ENCODE assay signal across 22 cellular contexts in the genomic region with DNA sequence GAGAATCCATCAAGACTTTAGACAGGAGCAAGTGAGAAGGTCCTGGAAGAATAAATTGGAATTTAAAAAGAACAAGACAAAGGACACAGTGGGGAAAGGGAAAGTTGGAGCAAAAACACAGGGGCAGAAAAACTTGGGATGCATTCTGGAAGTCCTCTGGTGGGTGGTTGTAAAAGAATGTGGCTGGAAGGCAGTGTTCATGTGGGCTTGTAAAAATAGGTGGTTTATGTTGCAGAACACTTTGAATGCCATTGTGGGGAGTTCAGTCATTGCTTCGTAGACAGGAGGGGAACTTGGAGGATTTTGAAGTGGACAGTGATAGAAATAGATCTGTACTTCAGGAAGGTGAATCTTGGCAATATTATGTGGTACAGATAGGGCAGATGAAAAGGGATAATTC. TPM values are rescaled to one million over a fixed set of nuclear protein-coding genes. Genes with fewer than 3 reads are reported as not detected.
DNase-seq lines count a peak whose midpoint lies in the region; ATAC-seq and TF ChIP-seq lines count a peak whose summit lies in the region.
"Had no signal": no experiment of that assay in that cellular context is flagged by ENCODE, and none has a peak within 500 bp of the region (broad histone marks: within the 10 kb centered on the region; RNA-seq: fewer than 3 reads in every experiment).

No MANE protein-coding gene starts in this region.

- TF ChIP-seq POLR2A in heart left ventricle (IDR thresholded peaks at IDR 0.05) = no peak

- no peaks in the 10 kb centered on the region for H3K27me3 ChIP-seq in Caco-2 (replicated peaks; ENCODE audit: control insufficient read depth, insufficient read depth, low read length)
- H3K27me3 ChIP-seq in heart left ventricle = no peaks in the 10 kb centered on the region
- H3K27me3 ChIP-seq: BE2C, dorsolateral prefrontal cortex had no signal

- intact Hi-C loops in Caco-2 (cut with micrococcal nuclease; ENCODE audit: unreplicated experiment) = no loop called here
- intact Hi-C loops in heart left ventricle (cut with DNase I) = no loop called here

- H3K36me3 ChIP-seq in HEK293 (ENCODE audit: control insufficient read depth in 2 of 2, insufficient read depth in 1 of 2, low read length in 2 of 2) (no peaks in the 10 kb centered on the region), Caco-2 (ENCODE audit: control insufficient read depth, insufficient read depth, low read length) (no peaks in the 10 kb centered on the region), heart left ventricle (no peaks in the 10 kb centered on the region)
- H3K36me3 ChIP-seq: BE2C had no signal

- BruUV-seq in Caco-2 (replicated peaks; lab: Mats Ljungman, UMichigan) = no TSS peak

- H3K4me3 Mint-ChIP-seq in Caco-2 (ENCODE audit: unreplicated experiment) = no peak overlapping the region
- H3K4me3 Mint-ChIP-seq: activated naive CD8-positive, alpha-beta T cell; activated T-helper 1 cell treated with anti-CD3 and anti-CD28 coated beads, Interleukin-12 subunit alpha, Interleukin-12 subunit beta, Interleukin-2, Interleukin-4 antibody, amounts not matched to agents 30 ng/mL and 10 ng/mL and 1 ng/mL, durations not matched to agents 14 hours and 24 hours and 36 hours; mesothelial cell of epicardium had no signal

- in situ Hi-C loops in astrocyte of the cerebellum (cut with HindIII; ENCODE audit: low sequenced_read_pairs) = no loop called here

- H3K27ac ChIP-seq in HEK293 (ENCODE audit: extremely low read depth, low read depth, low read length) (no peak overlapping the region; the same call in 1 of the 2 replicates), heart left ventricle (no peak overlapping the region)

- CTCF ChIA-PET in HEK293 (lab: Yijun Ruan, JAX) (interaction anchor here (0.7 to 1.0 kb wide), 2 partner anchors 12 to 21 kb away, joined by 3 to 4 read pairs; no protein-coding TSS in a partner anchor), Caco-2 (lab: Charles Lee) (no interaction called here)

- H3K4me3 ChIP-seq in HEK293 (ENCODE audit: low read depth, low read length) (no peak overlapping the region), astrocyte of the cerebellum (ENCODE audit: low read depth, low read length) (no peak overlapping the region), Caco-2 (ENCODE audit: low read depth, low read length) (no peak overlapping the region), heart left ventricle (no peak overlapping the region)
- H3K4me3 ChIP-seq: dorsolateral prefrontal cortex had no signal

- H3K4me1 Mint-ChIP-seq in Caco-2 (ENCODE audit: low read depth, unreplicated experiment) = peaks cover 7% of the 10 kb centered on the region

- TF ChIP-seq CTCF in HEK293 (tag by site-specific recombination; IDR thresholded peaks at IDR 0.05) = no peak
- TF ChIP-seq CTCF in astrocyte of the cerebellum (IDR thresholded peaks at IDR 0.05; ENCODE audit: low read depth, low read length, missing control alignments) = no peak
- TF ChIP-seq CTCF in Caco-2 (IDR thresholded peaks at IDR 0.05; ENCODE audit: insufficient read depth in 1 of 2, low read depth in 1 of 2, low read length in 1 of 2, severe bottlenecking in 1 of 2, unreplicated experiment in 1 of 2) = no peak
- TF ChIP-seq CTCF in heart left ventricle (IDR thresholded peaks at IDR 0.05) = no peak

- peak; percentile 47 for DNase-seq in astrocyte of the cerebellum (ENCODE audit: low read depth)
- peak; percentile 54 for DNase-seq in kidney glomerular epithelial cell (lab: John Stamatoyannopoulos, UW)
- peak; percentile 86 for DNase-seq in renal cortical epithelial cell (ENCODE audit: low read depth)
- DNase-seq in activated naive CD4-positive, alpha-beta T cell treated with anti-CD3 and anti-CD28 coated beads, Interleukin-2, amount 50 U/mL, for 72 hours (ENCODE audit: low spot score in 2 of 2) = no peak
- no peak for DNase-seq in Caco-2
- no peak for DNase-seq in heart left ventricle
- DNase-seq: BE2C; COR-L47; DND-41; dorsolateral prefrontal cortex; hippocampal formation; KG1; NCI-H2081; NCI-H510A treated with DMSO at 0.1 percent for 48 hours; stimulated activated CD4-positive, alpha-beta T cell treated with anti-CD3 and anti-CD28 coated beads, Interleukin-12 subunit alpha, Interleukin-12 subunit beta, amount 100 ng/mL, for 4 hours; stimulated activated CD8-positive, alpha-beta memory T cell treated with anti-CD3 and anti-CD28 coated beads, Interleukin-4, amount 100 ng/mL, for 48 hours; SW 1271 had no signal

- H3K27me3 Mint-ChIP-seq in Caco-2 (ENCODE audit: insufficient read depth, unreplicated experiment) = no peaks in the 10 kb centered on the region
- H3K27me3 Mint-ChIP-seq: activated naive CD8-positive, alpha-beta T cell had no signal

- H3K4me1 ChIP-seq in HEK293 (ENCODE audit: control insufficient read depth, insufficient read depth, low read length) (no peaks in the 10 kb centered on the region), Caco-2 (no peaks in the 10 kb centered on the region), heart left ventricle (peaks cover 0 to 73% (median 41%) of the 10 kb centered on the region in 12 donors)
- H3K4me1 ChIP-seq: BE2C had no signal

- H3K9me3 ChIP-seq in HEK293 (ENCODE audit: control insufficient read depth, insufficient read depth, low read depth, low read length) (no peaks in the 10 kb centered on the region), Caco-2 (no peaks in the 10 kb centered on the region), heart left ventricle (no peaks in the 10 kb centered on the region)
- H3K9me3 ChIP-seq: BE2C had no signal

- H3K27ac Mint-ChIP-seq in activated naive CD4-positive, alpha-beta T cell treated with anti-CD3 and anti-CD28 coated beads, Interleukin-2, amount 50 U/mL, for 72 hours = no peak overlapping the region
- no peak overlapping the region for H3K27ac Mint-ChIP-seq in Caco-2 (ENCODE audit: unreplicated experiment)
- H3K27ac Mint-ChIP-seq: activated naive CD8-positive, alpha-beta T cell; activated T-helper 1 cell treated with anti-CD3 and anti-CD28 coated beads, Interleukin-12 subunit alpha, Interleukin-12 subunit beta, Interleukin-2, Interleukin-4 antibody, amounts not matched to agents 30 ng/mL and 10 ng/mL and 1 ng/mL, durations not matched to agents 14 hours and 24 hours and 36 hours had no signal

- no peaks in the 10 kb centered on the region for H3K9me3 Mint-ChIP-seq in activated naive CD4-positive, alpha-beta T cell treated with anti-CD3 and anti-CD28 coated beads, Interleukin-2, amount 50 U/mL, for 72 hours
- peaks cover 9% of the 10 kb centered on the region for H3K9me3 Mint-ChIP-seq in Caco-2 (ENCODE audit: unreplicated experiment)
- H3K9me3 Mint-ChIP-seq: activated T-helper 1 cell treated with anti-CD3 and anti-CD28 coated beads, Interleukin-12 subunit alpha, Interleukin-12 subunit beta, Interleukin-2, Interleukin-4 antibody, amounts not matched to agents 30 ng/mL and 10 ng/mL and 1 ng/mL, durations not matched to agents 14 hours and 24 hours and 36 hours had no signal

- POLR2A ChIA-PET in HEK293 (lab: Yijun Ruan, JAX) = no interaction called here
- POLR2A ChIA-PET in Caco-2 (lab: Charles Lee) = no interaction called here

- WGBS in heart left ventricle, 4 donors = 44 to 57% (median 46%) methylated on average over 1 of the region's 1 CpG

- no peaks in the 10 kb centered on the region for H3K36me3 Mint-ChIP-seq in activated naive CD4-positive, alpha-beta T cell treated with anti-CD3 and anti-CD28 coated beads, Interleukin-2, amount 50 U/mL, for 72 hours
- peaks cover 11% of the 10 kb centered on the region for H3K36me3 Mint-ChIP-seq in Caco-2 (ENCODE audit: insufficient read depth, unreplicated experiment)
- H3K36me3 Mint-ChIP-seq: activated naive CD8-positive, alpha-beta T cell had no signal

- ATAC-seq in HG03045 (IDR thresholded peaks at IDR 0.05; ENCODE audit: unreplicated experiment) = no peak
- no peak for ATAC-seq in activated naive CD4-positive, alpha-beta T cell treated with anti-CD3 and anti-CD28 coated beads, Interleukin-2, amount 50 U/mL, for 72 hours
- no peak for ATAC-seq in heart left ventricle

TF ChIP-seq in HEK293, 187 proteins besides CTCF, POLR2A, EP300 and RAD21:
- TF ChIP-seq ZNF600 (tag by site-specific recombination; IDR thresholded peaks at IDR 0.05) (peak; percentile 33; the same call in 1 of the 2 replicates), ZNF2 (tag by site-specific recombination; IDR thresholded peaks at IDR 0.05) (no peak), EGR2 (tag by site-specific recombination; IDR thresholded peaks at IDR 0.05; ENCODE audit: low read depth) (peak; percentile 51), MZF1 (tag by site-specific recombination; IDR thresholded peaks at IDR 0.05; ENCODE audit: borderline replicate concordance) (peak; percentile 69; the same call in 1 of the 2 replicates), ZFHX2 (tag by site-specific recombination; conservative IDR thresholded peaks at IDR 0.05) (0 out of 2 replicates have a peak, but pooled peaks have one; percentile 11), HOXA7 (CRISPR knock-in tag; IDR thresholded peaks at IDR 0.05; ENCODE audit: borderline replicate concordance) (no peak)
- TF ChIP-seq, protein P1, sequence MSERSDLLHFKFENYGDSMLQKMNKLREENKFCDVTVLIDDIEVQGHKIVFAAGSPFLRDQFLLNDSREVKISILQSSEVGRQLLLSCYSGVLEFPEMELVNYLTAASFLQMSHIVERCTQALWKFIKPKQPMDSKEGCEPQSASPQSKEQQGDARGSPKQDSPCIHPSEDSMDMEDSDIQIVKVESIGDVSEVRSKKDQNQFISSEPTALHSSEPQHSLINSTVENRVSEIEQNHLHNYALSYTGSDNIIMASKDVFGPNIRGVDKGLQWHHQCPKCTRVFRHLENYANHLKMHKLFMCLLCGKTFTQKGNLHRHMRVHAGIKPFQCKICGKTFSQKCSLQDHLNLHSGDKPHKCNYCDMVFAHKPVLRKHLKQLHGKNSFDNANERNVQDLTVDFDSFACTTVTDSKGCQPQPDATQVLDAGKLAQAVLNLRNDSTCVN (tag by site-specific recombination; optimal IDR thresholded peaks at IDR 0.05) = no peak

RNA-seq across cellular contexts. Expression of gene KIF1B, which starts 15.2 kb away (rescaled TPM):
- total RNA-seq in renal cortical epithelial cell (26.0 and 54.8 TPM in 2 replicates), Caco-2 (2022) (41.1 and 43.6 TPM in 2 replicates), heart left ventricle (100 to 1,000 TPM in 2 of 9 donors, 10 to 100 TPM in 7; 65.5 to 137 (median 82.0) TPM)
- 10 to 100 TPM; 11.1 to 14.0 TPM for total RNA-seq in activated naive CD4-positive, alpha-beta T cell treated with anti-CD3 and anti-CD28 coated beads, Interleukin-2, amount 50 U/mL, for 72 hours
- 10 to 100 TPM; 25.0 to 65.9 TPM for polyA plus RNA-seq in heart left ventricle

Comparison
In these comparisons a context has a peak if more than half of its experiments do, and no peak if none do; other contexts are left out.
1. DNase-seq: peak in astrocyte of the cerebellum (single experiment), kidney glomerular epithelial cell (single experiment) and renal cortical epithelial cell (single experiment); none in activated naive CD4-positive, alpha-beta T cell treated with anti-CD3 and anti-CD28 coated beads, Interleukin-2, amount 50 U/mL, for 72 hours (0 of 2), Caco-2 (0 of 2) and heart left ventricle (0 of 5).